ENCODE assay signal across 12 cellular contexts in the genomic region with DNA sequence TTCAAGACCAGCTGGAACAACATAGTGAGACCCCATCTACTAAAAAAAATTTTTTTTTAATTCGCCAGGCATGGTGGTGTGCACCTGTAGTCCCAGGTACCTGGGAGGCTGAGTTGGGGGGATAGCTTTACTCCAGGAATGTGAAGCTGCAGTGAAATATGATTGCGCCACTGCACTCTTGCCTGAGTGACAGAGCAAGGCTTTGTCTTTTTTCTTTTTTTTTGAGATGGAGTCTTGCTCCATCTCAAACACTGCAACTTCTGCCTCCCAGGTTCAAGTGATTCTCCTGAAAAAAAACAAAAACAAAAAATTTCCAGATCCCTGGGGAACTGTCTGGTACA. TPM values are rescaled to one million over a fixed set of nuclear protein-coding genes. Genes with fewer than 3 reads are reported as not detected.
DNase-seq lines count a peak whose midpoint lies in the region; ATAC-seq and TF ChIP-seq lines count a peak whose summit lies in the region.
"Had no signal": no experiment of that assay in that cellular context is flagged by ENCODE, and none has a peak within 500 bp of the region (broad histone marks: within the 10 kb centered on the region; RNA-seq: fewer than 3 reads in every experiment).

No MANE protein-coding gene starts in this region.

- BruUV-seq in PC-9 (replicated peaks; lab: Mats Ljungman, UMichigan), result no TSS peak

- peaks cover 11% of the 10 kb centered on the region for H3K36me3 ChIP-seq in PC-9 (ENCODE audit: low read depth)

- DNase-seq in activated CD4-positive, alpha-beta T cell treated with anti-CD3 and anti-CD28 coated beads for 36 hours, result no peak
- no peak for DNase-seq in activated CD4-positive, alpha-beta T cell treated with anti-CD3 and anti-CD28 coated beads for 1 hour
- DNase-seq in PC-9 (no peak), epithelial cell of prostate (ENCODE audit: low read depth, low spot score) (no peak), erythroblast (lab: John Stamatoyannopoulos, UW) (no peak), NAMALWA (ENCODE audit: low spot score) (no peak), NCI-H146 treated with DMSO at 0.1 percent for 48 hours (lab: John Stamatoyannopoulos, UW; ENCODE audit: unreplicated experiment) (no peak)
- no peak for DNase-seq in stimulated activated effector memory CD8-positive, alpha-beta T cell treated with anti-CD3 and anti-CD28 coated beads, Interleukin-12 subunit alpha, Interleukin-12 subunit beta, amount 100 ng/mL, for 72 hours (ENCODE audit: low spot score in 2 of 2)
- DNase-seq: activated naive CD4-positive, alpha-beta T cell; CD8-positive, alpha-beta memory T cell had no signal

- H3K9me3 Mint-ChIP-seq in activated CD4-positive, alpha-beta T cell treated with anti-CD3 and anti-CD28 coated beads for 36 hours (ENCODE audit: low read depth), result no peaks in the 10 kb centered on the region
- H3K9me3 Mint-ChIP-seq in stimulated activated effector memory CD8-positive, alpha-beta T cell treated with anti-CD3 and anti-CD28 coated beads, Interleukin-12 subunit alpha, Interleukin-12 subunit beta, amount 100 ng/mL, for 72 hours, result no peaks in the 10 kb centered on the region
- H3K9me3 Mint-ChIP-seq: CD8-positive, alpha-beta memory T cell had no signal

- no peaks in the 10 kb centered on the region for H3K9me2 ChIP-seq in PC-9 (ENCODE audit: insufficient read depth)

- no peak overlapping the region for H2AFZ ChIP-seq in PC-9

- POLR2A ChIA-PET in activated CD4-positive, alpha-beta T cell treated with anti-CD3 and anti-CD28 coated beads for 36 hours (lab: Charles Lee), result no interaction called here
- POLR2A ChIA-PET in PC-9 (lab: Charles Lee; ENCODE audit: unreplicated experiment), result interaction anchor here (0.5 to 0.7 kb wide), 3 partner anchors 41 to 549 kb away, joined by 4 to 7 read pairs (median 7); no protein-coding TSS in a partner anchor

- H3K27ac Mint-ChIP-seq in activated CD4-positive, alpha-beta T cell treated with anti-CD3 and anti-CD28 coated beads for 36 hours, result peak overlapping the region; percentile 61
- peak overlapping the region; percentile 82 for H3K27ac Mint-ChIP-seq in stimulated activated effector memory CD8-positive, alpha-beta T cell treated with anti-CD3 and anti-CD28 coated beads, Interleukin-12 subunit alpha, Interleukin-12 subunit beta, amount 100 ng/mL, for 72 hours

- CTCF ChIA-PET in activated CD4-positive, alpha-beta T cell treated with anti-CD3 and anti-CD28 coated beads for 36 hours (lab: Charles Lee), result interaction anchor here (0.7 kb wide), 1 partner anchor 183 kb away, joined by 3 read pairs; no protein-coding TSS in a partner anchor
- CTCF ChIA-PET in PC-9 (lab: Charles Lee), result interaction anchor here (0.6 kb wide), 2 partner anchors 119 to 161 kb away, joined by 3 to 4 read pairs; no protein-coding TSS in a partner anchor

- no peak overlapping the region for H3K4me3 ChIP-seq in PC-9
- H3K4me3 ChIP-seq: thoracic aorta had no signal

- H3K36me3 Mint-ChIP-seq in activated CD4-positive, alpha-beta T cell treated with anti-CD3 and anti-CD28 coated beads for 36 hours (ENCODE audit: low read depth), result peaks cover 43% of the 10 kb centered on the region
- H3K36me3 Mint-ChIP-seq in stimulated activated effector memory CD8-positive, alpha-beta T cell treated with anti-CD3 and anti-CD28 coated beads, Interleukin-12 subunit alpha, Interleukin-12 subunit beta, amount 100 ng/mL, for 72 hours, result peaks cover 93% of the 10 kb centered on the region

- no peak overlapping the region for H3K4me2 ChIP-seq in PC-9

- ATAC-seq in activated CD4-positive, alpha-beta T cell treated with anti-CD3 and anti-CD28 coated beads for 36 hours, result no peak
- no peak for ATAC-seq in stimulated activated effector memory CD8-positive, alpha-beta T cell treated with anti-CD3 and anti-CD28 coated beads, Interleukin-12 subunit alpha, Interleukin-12 subunit beta, amount 100 ng/mL, for 72 hours

- peaks cover 22% of the 10 kb centered on the region for H3K4me1 ChIP-seq in PC-9 (replicated peaks; ENCODE audit: insufficient read depth)

- H3K27me3 Mint-ChIP-seq in activated CD4-positive, alpha-beta T cell treated with anti-CD3 and anti-CD28 coated beads for 36 hours, result no peaks in the 10 kb centered on the region
- H3K27me3 Mint-ChIP-seq: CD8-positive, alpha-beta memory T cell had no signal

- H3K27me3 ChIP-seq in PC-9 (ENCODE audit: insufficient read depth, low read depth), result no peaks in the 10 kb centered on the region
- H3K27me3 ChIP-seq: brain microvascular endothelial cell had no signal

- peaks cover 37% of the 10 kb centered on the region for H3F3A ChIP-seq in PC-9 (ENCODE audit: insufficient read depth, low read depth)

- peaks cover 9% of the 10 kb centered on the region for H3K4me1 Mint-ChIP-seq in activated CD4-positive, alpha-beta T cell treated with anti-CD3 and anti-CD28 coated beads for 36 hours
- H3K4me1 Mint-ChIP-seq in stimulated activated effector memory CD8-positive, alpha-beta T cell treated with anti-CD3 and anti-CD28 coated beads, Interleukin-12 subunit alpha, Interleukin-12 subunit beta, amount 100 ng/mL, for 72 hours, result peaks cover 13% of the 10 kb centered on the region
- H3K4me1 Mint-ChIP-seq: CD8-positive, alpha-beta memory T cell had no signal

- H3K4me3 Mint-ChIP-seq in activated CD4-positive, alpha-beta T cell treated with anti-CD3 and anti-CD28 coated beads for 36 hours, result no peak overlapping the region
- no peak overlapping the region for H3K4me3 Mint-ChIP-seq in stimulated activated effector memory CD8-positive, alpha-beta T cell treated with anti-CD3 and anti-CD28 coated beads, Interleukin-12 subunit alpha, Interleukin-12 subunit beta, amount 100 ng/mL, for 72 hours
- H3K4me3 Mint-ChIP-seq: CD8-positive, alpha-beta memory T cell had no signal

- no peak for TF ChIP-seq CTCF in PC-9 (conservative IDR thresholded peaks at IDR 0.05)

- no peaks in the 10 kb centered on the region for H3K79me2 ChIP-seq in PC-9 (ENCODE audit: low read depth)

- H3K27ac ChIP-seq in PC-9, result peak overlapping the region; percentile 60
- peak overlapping the region; percentile 78 for H3K27ac ChIP-seq in epithelial cell of prostate

- intact Hi-C loops in activated CD4-positive, alpha-beta T cell treated with anti-CD3 and anti-CD28 coated beads for 36 hours (cut with DNase I, micrococcal nuclease), result loop anchor here in 1 of 2 experiments (1.0 kb wide), 2 partner anchors 17 to 184 kb away; a partner anchor contains a TSS
- intact Hi-C loops in PC-9 (cut with micrococcal nuclease; ENCODE audit: unreplicated experiment), result loop anchor here (1.0 to 5.0 kb wide), 8 partner anchors 17 to 240 kb away; a partner anchor contains a TSS

- no peaks in the 10 kb centered on the region for H3K9me3 ChIP-seq in PC-9 (ENCODE audit: insufficient read depth, low read depth)
- H3K9me3 ChIP-seq: thoracic aorta had no signal

- no peak for TF ChIP-seq POLR2A in erythroblast (IDR thresholded peaks at IDR 0.05; ENCODE audit: low read length)

- H4K20me1 ChIP-seq in PC-9 (ENCODE audit: insufficient read depth), result no peaks in the 10 kb centered on the region

RNA-seq across cellular contexts. Expression of a gene that starts 16.3 kb away (rescaled TPM):
- total RNA-seq in activated CD4-positive, alpha-beta T cell treated with anti-CD3 and anti-CD28 coated beads for 36 hours, result 10 to 100 TPM; 56.0 to 69.9 TPM
- 39.9 and 43.3 TPM in 2 replicates for total RNA-seq in PC-9 (2021)

RNA-seq across cellular contexts. Expression of a gene that starts 54.6 kb away (rescaled TPM):
- 10 to 100 TPM; 95.5 to 95.9 TPM for total RNA-seq in activated CD4-positive, alpha-beta T cell treated with anti-CD3 and anti-CD28 coated beads for 36 hours
- total RNA-seq in PC-9 (2021), result 85.4 and 103 TPM in 2 replicates

RNA-seq across cellular contexts. Expression of a gene that starts 55.0 kb away (rescaled TPM):
- 10 to 100 TPM; 19.2 to 25.1 TPM for total RNA-seq in activated CD4-positive, alpha-beta T cell treated with anti-CD3 and anti-CD28 coated beads for 36 hours
- 14.2 and 15.5 TPM in 2 replicates for total RNA-seq in PC-9 (2021)
